In genomic region chr3:179882322-179882721, GRCh38 we compare ENCODE assay signal across 10 cellular contexts.
DNase-seq lines count a peak whose midpoint lies in the region; ATAC-seq and TF ChIP-seq lines count a peak whose summit lies in the region.
"Had no signal": no experiment of that assay in that cellular context is flagged by ENCODE, and none has a peak within 500 bp of the region (broad histone marks: within the 10 kb centered on the region; RNA-seq: fewer than 3 reads in every experiment).

No MANE protein-coding gene starts in this region.

- no peak overlapping the region for H3K27ac Mint-ChIP-seq in activated T-cell treated with anti-CD3 and anti-CD28 coated beads, Interleukin-2, amount 50 U/mL, for 24 hours

- H3K36me3 Mint-ChIP-seq in activated T-cell treated with anti-CD3 and anti-CD28 coated beads, Interleukin-2, amount 50 U/mL, for 24 hours (ENCODE audit: low read depth): no peaks in the 10 kb centered on the region

- H3K9me3 ChIP-seq in uterus: no peaks in the 10 kb centered on the region
- H3K9me3 ChIP-seq: left lung had no signal

- peaks cover 6% of the 10 kb centered on the region for H3K4me1 Mint-ChIP-seq in activated T-cell treated with anti-CD3 and anti-CD28 coated beads, Interleukin-2, amount 50 U/mL, for 24 hours (ENCODE audit: low read depth)

- no peaks in the 10 kb centered on the region for H3K4me1 ChIP-seq in uterus
- H3K4me1 ChIP-seq: left lung had no signal

- TF ChIP-seq POLR2A in uterus (IDR thresholded peaks at IDR 0.05): no peak

- no peaks in the 10 kb centered on the region for H3K9me3 Mint-ChIP-seq in activated T-cell treated with anti-CD3 and anti-CD28 coated beads, Interleukin-2, amount 50 U/mL, for 24 hours

- no peaks in the 10 kb centered on the region for H3K27me3 Mint-ChIP-seq in activated T-cell treated with anti-CD3 and anti-CD28 coated beads, Interleukin-2, amount 50 U/mL, for 24 hours

- H3K36me3 ChIP-seq in uterus: no peaks in the 10 kb centered on the region
- H3K36me3 ChIP-seq: left lung had no signal

- intact Hi-C loops in uterus (cut with DNase I; ENCODE audit: low total_unique reads): no loop called here

- H3K4me3 Mint-ChIP-seq in activated T-cell treated with anti-CD3 and anti-CD28 coated beads, Interleukin-2, amount 50 U/mL, for 24 hours: no peak overlapping the region

- ATAC-seq in GM18907 (IDR thresholded peaks at IDR 0.05; ENCODE audit: unreplicated experiment) (peak; percentile 89), GM21786 (IDR thresholded peaks at IDR 0.05; ENCODE audit: unreplicated experiment) (peak; percentile 76), HG03571 (IDR thresholded peaks at IDR 0.05; ENCODE audit: unreplicated experiment) (peak; percentile 71)
- ATAC-seq: left lung had no signal

- peak; percentile 53 for DNase-seq in iPS-NIHi11 (ENCODE audit: low spot score)
- no peak for DNase-seq in effector CD4-positive, alpha-beta T cell
- DNase-seq in activated T-cell treated with anti-CD3 and anti-CD28 coated beads, Interleukin-2, amount 50 U/mL, for 24 hours: no peak
- DNase-seq in activated naive CD4-positive, alpha-beta T cell treated with Interleukin-2 at 50 U/mL for 16 hours: no peak
- DNase-seq in uterus: no peak
- DNase-seq: aorta, left lung had no signal

- H3K27me3 ChIP-seq in uterus: no peaks in the 10 kb centered on the region
- H3K27me3 ChIP-seq: left lung had no signal

- no peak overlapping the region for H3K4me3 ChIP-seq in uterus
- H3K4me3 ChIP-seq: left lung had no signal

- H3K27ac ChIP-seq in uterus: no peak overlapping the region
- H3K27ac ChIP-seq: left lung had no signal

- no peak for TF ChIP-seq CTCF in uterus (IDR thresholded peaks at IDR 0.05)
